Comparison of ENCODE assay signal across 19 cellular contexts in the genomic region with DNA sequence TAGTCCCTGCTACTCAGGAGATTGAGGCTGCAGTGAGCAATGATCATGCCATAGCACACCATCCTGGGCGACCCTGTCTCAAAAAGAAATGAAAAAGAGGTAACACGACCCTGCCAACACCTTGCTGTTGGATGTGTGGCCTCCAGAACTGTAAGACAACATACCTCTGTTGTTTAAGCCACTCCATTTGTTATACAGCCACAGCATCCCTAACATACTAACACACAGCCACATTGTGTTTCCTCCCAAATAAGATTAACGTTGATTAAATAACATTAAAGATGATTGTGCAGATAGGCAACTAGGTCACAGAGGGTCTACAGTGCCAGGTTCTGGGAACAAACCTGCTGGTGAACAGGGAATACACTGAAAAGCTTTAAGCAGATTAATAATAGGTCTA.
"Had no signal": no experiment of that assay in that cellular context is flagged by ENCODE, and none has a peak within 500 bp of the region (broad histone marks: within the 10 kb centered on the region; RNA-seq: fewer than 3 reads in every experiment).

No MANE protein-coding gene starts in this region.

- H3K36me3 ChIP-seq: left ventricle myocardium inferior, vagina had no signal

- H3K27me3 Mint-ChIP-seq: activated CD4-positive, alpha-beta memory T cell treated with anti-CD3 and anti-CD28 coated beads, Interleukin-2, amount 10 ng/mL, durations not matched to agents 7 days and 5 days; activated CD8-positive, alpha-beta memory T cell treated with anti-CD3 and anti-CD28 coated beads, Interleukin-2, amount 10 ng/mL, durations not matched to agents 7 days and 5 days; brain; naive B cell; stimulated activated naive CD8-positive, alpha-beta T cell treated with anti-CD3 and anti-CD28 coated beads, Interleukin-15, Interleukin-2, amounts not matched to agents 100 ng/mL and 50 ng/mL, for 24 hours had no signal

- H3K27me3 ChIP-seq: dorsolateral prefrontal cortex, tibial nerve, vagina had no signal

- H3K9me3 ChIP-seq: left ventricle myocardium inferior, tibial nerve, vagina had no signal

- H3K27ac Mint-ChIP-seq: activated CD8-positive, alpha-beta memory T cell treated with anti-CD3 and anti-CD28 coated beads, Interleukin-2, amount 10 ng/mL, durations not matched to agents 7 days and 5 days; activated naive CD4-positive, alpha-beta T cell treated with anti-CD3 and anti-CD28 coated beads for 36 hours; stimulated activated naive CD8-positive, alpha-beta T cell treated with anti-CD3 and anti-CD28 coated beads, Interleukin-15, Interleukin-2, amounts not matched to agents 100 ng/mL and 50 ng/mL, for 24 hours had no signal

- H3K4me3 ChIP-seq: dorsolateral prefrontal cortex, left ventricle myocardium inferior, tibial nerve, vagina had no signal

- DNase-seq: activated CD4-positive, alpha-beta memory T cell treated with anti-CD3 and anti-CD28 coated beads, Interleukin-2, amount 10 ng/mL, durations not matched to agents 7 days and 5 days; activated CD4-positive, alpha-beta T cell treated with anti-CD3 and anti-CD28 coated beads for 48 hours; activated CD4-positive, CD25-positive, alpha-beta regulatory T cell; activated CD8-positive, alpha-beta memory T cell treated with anti-CD3 and anti-CD28 coated beads, Interleukin-2, amount 10 ng/mL, durations not matched to agents 7 days and 5 days; activated naive CD4-positive, alpha-beta T cell treated with anti-CD3 and anti-CD28 coated beads for 36 hours; caudate nucleus; dorsolateral prefrontal cortex; endodermal cell; erythroblast; foreskin melanocyte; head of caudate nucleus; left ventricle myocardium inferior; naive B cell; retina had no signal

- H3K27ac ChIP-seq: tibial nerve, vagina had no signal

- H3K9me3 Mint-ChIP-seq: activated CD4-positive, alpha-beta memory T cell treated with anti-CD3 and anti-CD28 coated beads, Interleukin-2, amount 10 ng/mL, durations not matched to agents 7 days and 5 days; activated naive CD4-positive, alpha-beta T cell treated with anti-CD3 and anti-CD28 coated beads for 36 hours; activated T-helper 2 cell treated with anti-CD3 and anti-CD28 coated beads, Interferon-gamma antibody, Interleukin-2, Interleukin-4, amounts not matched to agents 10 μg/mL and 5 μg/mL and 100 μg/mL, durations not matched to agents 14 hours and 24 hours and 36 hours; endodermal cell; naive B cell; stimulated activated naive CD8-positive, alpha-beta T cell treated with anti-CD3 and anti-CD28 coated beads, Interleukin-15, Interleukin-2, amounts not matched to agents 100 ng/mL and 50 ng/mL, for 24 hours had no signal

- H3K4me3 Mint-ChIP-seq: activated CD4-positive, alpha-beta memory T cell treated with anti-CD3 and anti-CD28 coated beads, Interleukin-2, amount 10 ng/mL, durations not matched to agents 7 days and 5 days; activated CD8-positive, alpha-beta memory T cell treated with anti-CD3 and anti-CD28 coated beads, Interleukin-2, amount 10 ng/mL, durations not matched to agents 7 days and 5 days; activated naive CD4-positive, alpha-beta T cell treated with anti-CD3 and anti-CD28 coated beads for 36 hours; brain; endodermal cell; stimulated activated naive CD8-positive, alpha-beta T cell treated with anti-CD3 and anti-CD28 coated beads, Interleukin-15, Interleukin-2, amounts not matched to agents 100 ng/mL and 50 ng/mL, for 24 hours had no signal
